In the genomic region with DNA sequence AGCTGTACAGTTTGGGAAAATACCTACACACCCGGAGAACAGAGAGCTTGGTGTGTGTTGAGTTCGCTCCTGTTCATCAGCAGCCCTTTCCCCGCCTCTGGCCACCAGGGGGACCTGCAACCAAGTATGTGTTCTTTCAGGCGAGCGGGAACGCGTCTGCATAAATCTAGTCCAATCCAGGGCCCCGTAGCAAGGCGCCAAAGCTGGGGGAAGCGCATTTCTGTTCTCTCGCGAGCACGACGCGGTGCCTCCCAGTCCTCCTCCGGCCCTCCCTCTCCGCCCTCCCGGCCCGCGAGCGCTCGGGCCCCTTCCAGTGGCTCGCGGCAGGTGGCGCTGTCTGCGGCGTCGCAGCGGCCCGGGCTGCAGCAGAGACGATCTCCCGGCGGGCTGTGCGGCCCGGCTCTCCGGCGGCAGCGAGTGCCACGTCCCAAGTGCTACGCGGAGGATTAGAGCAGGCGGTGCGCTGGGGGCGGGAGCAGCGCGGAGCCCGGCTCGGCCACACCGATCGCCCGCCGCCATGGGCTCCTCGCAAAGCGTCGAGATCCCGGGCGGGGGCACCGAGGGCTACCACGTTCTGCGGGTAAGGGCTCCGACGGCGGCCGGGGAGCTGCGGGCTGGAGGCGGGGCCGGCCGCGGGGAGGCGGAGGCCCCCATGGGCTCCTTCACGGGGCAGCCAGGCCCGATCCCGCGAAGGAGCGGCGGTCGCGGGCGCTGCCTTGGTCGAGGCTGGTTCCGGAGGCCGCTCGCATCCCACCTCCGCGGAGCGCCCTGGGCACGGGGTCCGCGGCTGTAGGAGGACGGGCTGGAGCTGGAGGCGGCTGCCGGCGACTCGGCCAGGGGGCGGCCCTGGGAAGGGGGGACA, we compare ENCODE assay signal across 8 cellular contexts. TPM values are rescaled to one million over a fixed set of nuclear protein-coding genes. Genes with fewer than 3 reads are reported as not detected.
DNase-seq lines count a peak whose midpoint lies in the region; ATAC-seq lines count a peak whose summit lies in the region.

Gene GORASP2 (plus strand): TSS at position 430 of the 862 bp plus-strand sequence. CDS start 88 bp downstream, at position 518.

- peak; percentile 99 for DNase-seq in CD1c-positive myeloid dendritic cell (ENCODE audit: extremely low spot score)
- peak; percentile 100 for DNase-seq in NCI-H748 (lab: John Stamatoyannopoulos, UW; ENCODE audit: unreplicated experiment)
- peak; percentile 97 for DNase-seq in activated CD4-positive, alpha-beta T cell treated with anti-CD3 and anti-CD28 coated beads, Interleukin-2, amount 50 U/mL, for 1 hour
- peak; percentile 100 for DNase-seq in dedifferentiated amniotic fluid mesenchymal stem cell (ENCODE audit: extremely low spot score)
- peak; percentile 99 for DNase-seq in left lobe of liver (ENCODE audit: low spot score)
- DNase-seq in stimulated activated CD4-positive, alpha-beta T cell treated with anti-CD3 and anti-CD28 coated beads, Interleukin-2, amount 100 ng/mL, for 4 hours (ENCODE audit: low read depth) = peak; percentile 96

- ATAC-seq in GM19372 (IDR thresholded peaks at IDR 0.05; ENCODE audit: low read depth, unreplicated experiment) = peak; percentile 93
- ATAC-seq in HG03558 (IDR thresholded peaks at IDR 0.05; ENCODE audit: extremely low read depth, unreplicated experiment) = peak; percentile 83
- ATAC-seq in left lobe of liver = peak; percentile 94

RNA-seq across cellular contexts. Expression of gene GORASP2, which starts in this region (rescaled TPM):
- total RNA-seq in left lobe of liver = 30.4 TPM

Comparison
In these comparisons a context has a peak if more than half of its experiments do, and no peak if none do; other contexts are left out.
1. Peak in every context shown above with its lines: DNase-seq and ATAC-seq.